8 cellular contexts compared by ENCODE assay signal in genomic region chr12:42238240-42239140, GRCh38. TPM values are rescaled to one million over a fixed set of nuclear protein-coding genes. Genes with fewer than 3 reads are reported as not detected.
DNase-seq lines count a peak whose midpoint lies in the region; TF ChIP-seq lines count a peak whose summit lies in the region.

YAF2 (minus strand) TSS chr12:42238248; CDS start chr12:42238180, 68 bp downstream.

- H3K4me1 ChIP-seq in Caco-2 (peaks cover 9% of the 10 kb centered on the region), OCI-LY3 (ENCODE audit: low read length) (peaks cover 18% of the 10 kb centered on the region)

- peak within 1 kb of the TSS; percentile 92 for H3K9ac ChIP-seq in OCI-LY3 (ENCODE audit: low read length)

- intact Hi-C loops in Caco-2 (cut with micrococcal nuclease; ENCODE audit: unreplicated experiment), result loop anchor here (1.0 to 5.0 kb wide), 4 partner anchors 88 to 134 kb away; partner anchors contain the start of genes GXYLT1, PPHLN1 and ZCRB1

- H3K4me1 Mint-ChIP-seq in Caco-2 (ENCODE audit: low read depth, unreplicated experiment), result peaks cover 9% of the 10 kb centered on the region

- no TSS peak for BruUV-seq in Caco-2 (replicated peaks; lab: Mats Ljungman, UMichigan)

- H3K27me3 Mint-ChIP-seq in Caco-2 (ENCODE audit: insufficient read depth, unreplicated experiment), result no peaks in the 10 kb centered on the region

- H3K4me2 ChIP-seq in OCI-LY3 (ENCODE audit: low read length), result peak within 1 kb of the TSS; percentile 95

- H3K9me3 ChIP-seq in Caco-2 (no peaks in the 10 kb centered on the region), OCI-LY3 (ENCODE audit: insufficient read depth, low read length) (no peaks in the 10 kb centered on the region)

- no peaks in the 10 kb centered on the region for H3K27me3 ChIP-seq in Caco-2 (replicated peaks; ENCODE audit: control insufficient read depth, insufficient read depth, low read length)
- no peaks in the 10 kb centered on the region for H3K27me3 ChIP-seq in OCI-LY3 (ENCODE audit: low read depth, low read length)

- H3K4me3 Mint-ChIP-seq in Caco-2 (ENCODE audit: unreplicated experiment), result peak within 1 kb of the TSS; percentile 75

- peak within 1 kb of the TSS; percentile 83 for H3K4me3 ChIP-seq in Caco-2 (ENCODE audit: low read depth, low read length)
- H3K4me3 ChIP-seq in OCI-LY3 (ENCODE audit: low read length), result peak within 1 kb of the TSS; percentile 89

- peaks cover 57% of the 10 kb centered on the region for H3K79me2 ChIP-seq in OCI-LY3 (ENCODE audit: low read length)

- no peaks in the 10 kb centered on the region for H4K20me1 ChIP-seq in OCI-LY3 (ENCODE audit: insufficient read depth, low read length)

- H3K9me3 Mint-ChIP-seq in Caco-2 (ENCODE audit: unreplicated experiment), result no peaks in the 10 kb centered on the region

- peak within 1 kb of the TSS; percentile 80 for H3K27ac ChIP-seq in OCI-LY3 (ENCODE audit: low read length)
- H3K27ac ChIP-seq in epithelial cell of prostate, result peak within 1 kb of the TSS; percentile 70

- CTCF ChIA-PET in Caco-2 (lab: Charles Lee), result no interaction called here

- POLR2A ChIA-PET in Caco-2 (lab: Charles Lee), result no interaction called here

- peaks cover 8% of the 10 kb centered on the region for H3K36me3 Mint-ChIP-seq in Caco-2 (ENCODE audit: insufficient read depth, unreplicated experiment)

- H3K36me3 ChIP-seq in Caco-2 (ENCODE audit: control insufficient read depth, insufficient read depth, low read length), result 0 out of 2 replicates have a peak, but pooled peaks cover 1% of the 10 kb centered on the region
- H3K36me3 ChIP-seq in OCI-LY3 (replicated peaks; ENCODE audit: low read depth, low read length), result peaks cover 10% of the 10 kb centered on the region

- peak within 1 kb of the TSS; percentile 65 for H3K27ac Mint-ChIP-seq in Caco-2 (ENCODE audit: unreplicated experiment)

- no peak for TF ChIP-seq CTCF in Caco-2 (IDR thresholded peaks at IDR 0.05; ENCODE audit: insufficient read depth in 1 of 2, low read depth in 1 of 2, low read length in 1 of 2, severe bottlenecking in 1 of 2, unreplicated experiment in 1 of 2)
- no peak for TF ChIP-seq CTCF in GM20000 (IDR thresholded peaks at IDR 0.05; ENCODE audit: extremely low read depth, missing control alignments)
- TF ChIP-seq CTCF in OCI-LY3 (IDR thresholded peaks at IDR 0.05; ENCODE audit: low read depth, low read length), result no peak

- peak within 1 kb of the TSS; percentile 86 for H2AFZ ChIP-seq in OCI-LY3 (ENCODE audit: low read depth, low read length)

- peak; percentile 90 to 93 for DNase-seq in Caco-2
- DNase-seq in GM20000 (ENCODE audit: low spot score), result peak; percentile 97
- peak; percentile 83 for DNase-seq in HT-29 (ENCODE audit: low spot score)
- DNase-seq in activated T-cell treated with anti-CD3 and anti-CD28 coated beads for 4 hours, result peak; percentile 72
- no peak for DNase-seq in epithelial cell of prostate (ENCODE audit: low read depth, low spot score)
- peak; percentile 90 for DNase-seq in mucosa of gallbladder (ENCODE audit: low spot score)
- peak; percentile 83 for DNase-seq in stimulated activated CD8-positive, alpha-beta memory T cell treated with anti-CD3 and anti-CD28 coated beads, Interleukin-4, amount 100 ng/mL, for 24 hours (ENCODE audit: low read depth)

RNA-seq across cellular contexts. Expression of gene YAF2, which starts in this region (rescaled TPM):
- total RNA-seq in Caco-2 (2022) (29.2 and 33.2 TPM in 2 replicates), mucosa of gallbladder (23.8 TPM)
- total RNA-seq in HT-29 (2014; rRNA removed; shearing (Covaris generic)), result 6.8 and 11.1 TPM in 2 replicates
